ENCODE assay signal across 3 cellular contexts in genomic region chr1:42477354-42477753, GRCh38. TPM values are rescaled to one million over a fixed set of nuclear protein-coding genes. Genes with fewer than 3 reads are reported as not detected.
"Had no signal": no experiment of that assay in that cellular context is flagged by ENCODE, and none has a peak within 500 bp of the region (broad histone marks: within the 10 kb centered on the region; RNA-seq: fewer than 3 reads in every experiment).

No MANE protein-coding gene starts in this region.

RNA-seq across cellular contexts. Expression of gene ZMYND12, which starts 21.5 kb away (rescaled TPM):
- total RNA-seq: activated CD4-positive, alpha-beta T cell treated with anti-CD3 and anti-CD28 coated beads, Interleukin-2, amount 10 ng/mL, durations not matched to agents 24 days and 14 days; T-helper 1 cell treated with Interleukin-12 subunit alpha and Interleukin-12 subunit beta and Interleukin-4 antibody, amounts not matched to agents 30 ng/mL and 1 ng/mL, for 36 hours; T-helper 2 cell treated with Interferon-gamma antibody and Interleukin-4, amounts not matched to agents 100 ng/mL and 5 ng/mL, for 36 hours had no signal
